ENCODE assay signal across 13 cellular contexts in the genomic region with DNA sequence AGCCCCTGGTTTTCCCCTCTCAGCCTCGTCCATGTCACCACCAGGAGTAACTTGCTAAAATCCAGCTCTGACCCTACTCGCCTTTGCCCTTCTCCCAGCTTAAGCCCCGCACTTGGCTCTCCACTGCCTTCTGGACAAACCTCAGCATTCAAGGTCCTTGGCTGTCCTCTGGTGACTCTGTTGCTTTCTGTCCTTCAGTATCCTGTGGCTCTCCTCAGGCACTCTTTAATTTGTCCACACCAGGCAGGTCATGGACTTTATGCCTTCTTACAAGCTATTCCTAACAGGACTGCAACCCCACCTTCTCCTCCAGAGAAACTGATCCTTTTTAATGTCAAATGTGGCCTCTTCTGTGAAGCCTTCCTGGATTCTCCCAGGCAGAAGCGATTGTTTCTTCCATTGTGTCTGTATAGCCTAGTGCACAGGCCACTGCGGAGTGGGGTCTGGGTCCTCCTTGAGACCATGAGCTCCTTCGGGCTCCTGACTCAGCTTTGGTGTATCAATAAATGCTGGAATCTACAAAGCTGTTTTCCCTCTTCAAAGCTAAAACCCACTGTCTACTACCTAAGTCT. TPM values are rescaled to one million over a fixed set of nuclear protein-coding genes. Genes with fewer than 3 reads are reported as not detected.
DNase-seq lines count a peak whose midpoint lies in the region; ATAC-seq and TF ChIP-seq lines count a peak whose summit lies in the region.
"Had no signal": no experiment of that assay in that cellular context is flagged by ENCODE, and none has a peak within 500 bp of the region (broad histone marks: within the 10 kb centered on the region; RNA-seq: fewer than 3 reads in every experiment).

No MANE protein-coding gene starts in this region.

- TF ChIP-seq CTCF in CD14-positive monocyte (IDR thresholded peaks at IDR 0.05), result peak; percentile 63
- no peak; the same call in 1 of the 2 replicates for TF ChIP-seq CTCF in KMS-11 (conservative IDR thresholded peaks at IDR 0.05; ENCODE audit: low read depth, low read length)
- no peak for TF ChIP-seq CTCF in neural crest cell (conservative IDR thresholded peaks at IDR 0.05)
- no peak for TF ChIP-seq CTCF in mucosa of descending colon (IDR thresholded peaks at IDR 0.05)
- TF ChIP-seq CTCF in progenitor cell of endocrine pancreas (IDR thresholded peaks at IDR 0.05; ENCODE audit: unreplicated experiment), result no peak

- H3K36me3 ChIP-seq in KMS-11 (ENCODE audit: insufficient read depth) (no peaks in the 10 kb centered on the region), mucosa of descending colon (ENCODE audit: low read depth) (no peaks in the 10 kb centered on the region)
- H3K36me3 ChIP-seq: adrenal gland, breast epithelium had no signal

- POLR2A ChIA-PET in activated CD8-positive, alpha-beta T cell treated with anti-CD3 and anti-CD28 coated beads, Interleukin-2, amount 10 ng/mL, durations not matched to agents 7 days and 5 days (lab: Charles Lee), result interaction anchor here (1.9 kb wide), 1 partner anchor 91 kb away, joined by 9 read pairs; a partner anchor contains a TSS

- CTCF ChIA-PET in activated CD8-positive, alpha-beta T cell treated with anti-CD3 and anti-CD28 coated beads, Interleukin-2, amount 10 ng/mL, durations not matched to agents 7 days and 5 days (lab: Charles Lee), result interaction anchor here (0.6 to 7.3 kb wide), 38 partner anchors 7 to 1842 kb away, joined by 3 to 130 read pairs (median 5); a partner anchor contains a TSS

- H3K4me2 ChIP-seq in KMS-11, result peak overlapping the region; percentile 39; the same call in 1 of the 2 replicates

- H3K36me3 Mint-ChIP-seq in CD14-positive monocyte (peaks cover 0 to 3% of the 10 kb centered on the region in 2 donors), neural crest cell (ENCODE audit: low read depth) (no peaks in the 10 kb centered on the region), progenitor cell of endocrine pancreas (ENCODE audit: insufficient read depth) (no peaks in the 10 kb centered on the region)
- no peaks in the 10 kb centered on the region for H3K36me3 Mint-ChIP-seq in activated CD8-positive, alpha-beta T cell treated with anti-CD3 and anti-CD28 coated beads, Interleukin-2, amount 10 ng/mL, durations not matched to agents 7 days and 5 days (ENCODE audit: low read depth)
- H3K36me3 Mint-ChIP-seq: immature natural killer cell had no signal

- H3K27ac ChIP-seq in KMS-11, result no peak overlapping the region
- H3K27ac ChIP-seq: adrenal gland, breast epithelium had no signal

- intact Hi-C loops in CD14-positive monocyte (cut with micrococcal nuclease) (loop anchor here (2.0 to 10.0 kb wide), 5 partner anchors 66 to 338 kb away; no protein-coding TSS in a partner anchor), mucosa of descending colon (cut with DNase I, micrococcal nuclease) (loop anchor here (2.0 kb wide), 2 partner anchors 102 to 104 kb away; no protein-coding TSS in a partner anchor)

- peaks cover 30% of the 10 kb centered on the region for H3K4me1 Mint-ChIP-seq in CD14-positive monocyte
- H3K4me1 Mint-ChIP-seq in activated CD8-positive, alpha-beta T cell treated with anti-CD3 and anti-CD28 coated beads, Interleukin-2, amount 10 ng/mL, durations not matched to agents 7 days and 5 days (ENCODE audit: low read depth), result peaks cover 27% of the 10 kb centered on the region
- peaks cover 4% of the 10 kb centered on the region for H3K4me1 Mint-ChIP-seq in neural crest cell
- H3K4me1 Mint-ChIP-seq in progenitor cell of endocrine pancreas (ENCODE audit: low read depth), result peaks cover 6% of the 10 kb centered on the region

- H3K9ac ChIP-seq in KMS-11, result no peak overlapping the region

- no peaks in the 10 kb centered on the region for H4K20me1 ChIP-seq in KMS-11 (ENCODE audit: insufficient read depth)

- H3K27me3 Mint-ChIP-seq in CD14-positive monocyte (ENCODE audit: low read depth in 3 of 3) (peaks cover 43 to 57% (median 51%) of the 10 kb centered on the region in 3 donors), neural crest cell (ENCODE audit: low read depth) (peaks cover 38% of the 10 kb centered on the region), progenitor cell of endocrine pancreas (peaks cover 11% of the 10 kb centered on the region)
- peaks cover 31% of the 10 kb centered on the region for H3K27me3 Mint-ChIP-seq in activated CD8-positive, alpha-beta T cell treated with anti-CD3 and anti-CD28 coated beads, Interleukin-2, amount 10 ng/mL, durations not matched to agents 7 days and 5 days (ENCODE audit: low read depth)

- H2AFZ ChIP-seq in KMS-11 (ENCODE audit: low read depth), result peak overlapping the region; percentile 56; the same call in 1 of the 2 replicates

- H3K4me3 ChIP-seq in KMS-11 (IDR thresholded peaks at IDR 0.05; ENCODE audit: insufficient read depth, low read depth, low read length), result no peak overlapping the region
- no peak overlapping the region for H3K4me3 ChIP-seq in mucosa of descending colon
- H3K4me3 ChIP-seq: adrenal gland, breast epithelium had no signal

- peak overlapping the region in 1 of 2 donors; percentile 65 for H3K4me3 Mint-ChIP-seq in CD14-positive monocyte
- no peak overlapping the region for H3K4me3 Mint-ChIP-seq in activated CD8-positive, alpha-beta T cell treated with anti-CD3 and anti-CD28 coated beads, Interleukin-2, amount 10 ng/mL, durations not matched to agents 7 days and 5 days
- no peak overlapping the region for H3K4me3 Mint-ChIP-seq in neural crest cell
- H3K4me3 Mint-ChIP-seq in progenitor cell of endocrine pancreas (ENCODE audit: low read depth), result no peak overlapping the region
- H3K4me3 Mint-ChIP-seq: immature natural killer cell had no signal

- H3K9me3 ChIP-seq in mucosa of descending colon, result no peaks in the 10 kb centered on the region
- H3K9me3 ChIP-seq: adrenal gland, breast epithelium had no signal

- ATAC-seq in activated CD8-positive, alpha-beta T cell treated with anti-CD3 and anti-CD28 coated beads, Interleukin-2, amount 10 ng/mL, durations not matched to agents 7 days and 5 days, result no peak
- no peak for ATAC-seq in mucosa of descending colon

- peaks cover 0 to 7% (median 0%) of the 10 kb centered on the region in 7 donors for H3K9me3 Mint-ChIP-seq in CD14-positive monocyte
- no peaks in the 10 kb centered on the region for H3K9me3 Mint-ChIP-seq in activated CD8-positive, alpha-beta T cell treated with anti-CD3 and anti-CD28 coated beads, Interleukin-2, amount 10 ng/mL, durations not matched to agents 7 days and 5 days (ENCODE audit: insufficient read depth)
- no peaks in the 10 kb centered on the region for H3K9me3 Mint-ChIP-seq in neural crest cell
- no peaks in the 10 kb centered on the region for H3K9me3 Mint-ChIP-seq in progenitor cell of endocrine pancreas (ENCODE audit: low read depth)
- H3K9me3 Mint-ChIP-seq: immature natural killer cell had no signal

- no peaks in the 10 kb centered on the region for H3K79me2 ChIP-seq in KMS-11 (ENCODE audit: insufficient read depth, low read depth)

- no peak for DNase-seq in CD14-positive monocyte (ENCODE audit: low spot score)
- DNase-seq in activated CD8-positive, alpha-beta T cell treated with anti-CD3 and anti-CD28 coated beads, Interleukin-2, amount 10 ng/mL, durations not matched to agents 7 days and 5 days, result no peak
- DNase-seq in neural crest cell (ENCODE audit: low read depth, low spot score), result no peak
- no peak for DNase-seq in NCI-H748 (lab: John Stamatoyannopoulos, UW; ENCODE audit: unreplicated experiment)
- DNase-seq in mucosa of descending colon, result no peak
- no peak for DNase-seq in progenitor cell of endocrine pancreas (ENCODE audit: low spot score, unreplicated experiment)
- no peak for DNase-seq in dermis blood vessel endothelial cell
- DNase-seq: activated gamma-delta T cell, cortex of kidney had no signal

- no peaks in the 10 kb centered on the region for H3K4me1 ChIP-seq in KMS-11 (ENCODE audit: low read depth, poor library complexity, severe bottlenecking)
- H3K4me1 ChIP-seq in mucosa of descending colon (ENCODE audit: low read depth), result no peaks in the 10 kb centered on the region
- H3K4me1 ChIP-seq: adrenal gland had no signal

- H3K27me3 ChIP-seq in KMS-11 (ENCODE audit: insufficient read depth, low read depth), result no peaks in the 10 kb centered on the region
- H3K27me3 ChIP-seq: adrenal gland, breast epithelium had no signal

- H3K27ac Mint-ChIP-seq in CD14-positive monocyte, result peak overlapping the region in 1 of 7 donors; percentile 32
- peak overlapping the region; percentile 55 for H3K27ac Mint-ChIP-seq in activated CD8-positive, alpha-beta T cell treated with anti-CD3 and anti-CD28 coated beads, Interleukin-2, amount 10 ng/mL, durations not matched to agents 7 days and 5 days
- H3K27ac Mint-ChIP-seq in neural crest cell (ENCODE audit: unreplicated experiment), result peak overlapping the region; percentile 14
- no peak overlapping the region for H3K27ac Mint-ChIP-seq in progenitor cell of endocrine pancreas
- H3K27ac Mint-ChIP-seq: immature natural killer cell had no signal

RNA-seq across cellular contexts. Expression of a gene that starts 26.7 kb away (rescaled TPM):
- 1 to 10 TPM; 5.3 to 6.0 TPM for polyA plus RNA-seq in CD14-positive monocyte
- 10 to 100 TPM; 72.6 to 74.5 TPM for total RNA-seq in activated CD8-positive, alpha-beta T cell treated with anti-CD3 and anti-CD28 coated beads, Interleukin-2, amount 10 ng/mL, durations not matched to agents 7 days and 5 days
- total RNA-seq in neural crest cell (111 and 114 TPM in 2 replicates), mucosa of descending colon (10 to 100 TPM in 2 of 3 donors, 1 to 10 TPM in 1; 6.5 to 49.1 (median 15.7) TPM), progenitor cell of endocrine pancreas (37.6 and 38.5 TPM in 2 replicates), dermis blood vessel endothelial cell (21.3 and 35.1 TPM in 2 replicates)
